ENCODE assay signal across 1 cellular context in genomic region chr6:154932562-154933027, GRCh38.
TF ChIP-seq lines count a peak whose summit lies in the region.

No MANE protein-coding gene starts in this region.

TF ChIP-seq in HepG2, 621 proteins besides CTCF, POLR2A, EP300 and RAD21 (continued from another document and continues in another):
- no peak for TF ChIP-seq RNF219 (CRISPR knock-in tag; IDR thresholded peaks at IDR 0.05)
- no peak for TF ChIP-seq KLF9 (CRISPR knock-in tag; IDR thresholded peaks at IDR 0.05; ENCODE audit: low read depth)
- no peak for TF ChIP-seq ZNF543 (CRISPR knock-in tag; IDR thresholded peaks at IDR 0.05)
- TF ChIP-seq RARA (CRISPR knock-in tag; IDR thresholded peaks at IDR 0.05): peak; percentile 54; the same call in 1 of the 2 replicates
- no peak for TF ChIP-seq MZF1 (CRISPR knock-in tag; IDR thresholded peaks at IDR 0.05; ENCODE audit: borderline replicate concordance)
- no peak for TF ChIP-seq ZHX2 (IDR thresholded peaks at IDR 0.05; ENCODE audit: low read depth)
- TF ChIP-seq ZHX2 (CRISPR knock-in tag; IDR thresholded peaks at IDR 0.05; ENCODE audit: borderline replicate concordance): no peak
- no peak for TF ChIP-seq ZNF143 (CRISPR knock-in tag; IDR thresholded peaks at IDR 0.05)
- TF ChIP-seq ZNF766 (CRISPR knock-in tag; IDR thresholded peaks at IDR 0.05; ENCODE audit: borderline replicate concordance): no peak
- TF ChIP-seq ZNF280B (CRISPR knock-in tag; IDR thresholded peaks at IDR 0.05; ENCODE audit: borderline replicate concordance): no peak
- no peak for TF ChIP-seq ARID4A (CRISPR knock-in tag; IDR thresholded peaks at IDR 0.05; ENCODE audit: borderline replicate concordance)
- TF ChIP-seq ZNF446 (CRISPR knock-in tag; IDR thresholded peaks at IDR 0.05): no peak
- TF ChIP-seq TBX2 (CRISPR knock-in tag; IDR thresholded peaks at IDR 0.05; ENCODE audit: borderline replicate concordance): no peak
- peak; percentile 29; the same call in 1 of the 2 replicates for TF ChIP-seq GATAD2A (CRISPR knock-in tag; IDR thresholded peaks at IDR 0.05)
- TF ChIP-seq HOMEZ (CRISPR knock-in tag; IDR thresholded peaks at IDR 0.05; ENCODE audit: low read depth): 0 out of 2 replicates have a peak, but pooled peaks have one; percentile 39
- TF ChIP-seq ZGPAT (CRISPR knock-in tag; IDR thresholded peaks at IDR 0.05): 0 out of 2 replicates have a peak, but pooled peaks have one; percentile 41
- TF ChIP-seq IKZF4 (CRISPR knock-in tag; IDR thresholded peaks at IDR 0.05; ENCODE audit: borderline replicate concordance, low read depth, not compliant biosample characterization): no peak
- TF ChIP-seq ARNTL (CRISPR knock-in tag; IDR thresholded peaks at IDR 0.05): no peak
- TF ChIP-seq SNRNP70 (IDR thresholded peaks at IDR 0.05; ENCODE audit: low read depth, low read length): no peak
- TF ChIP-seq NR0B2 (CRISPR knock-in tag; IDR thresholded peaks at IDR 0.05): no peak
- no peak for TF ChIP-seq ZSCAN31 (CRISPR knock-in tag; IDR thresholded peaks at IDR 0.05; ENCODE audit: low read depth)
- TF ChIP-seq ZNF576 (CRISPR knock-in tag; IDR thresholded peaks at IDR 0.05): no peak
- TF ChIP-seq PBX2 (CRISPR knock-in tag; IDR thresholded peaks at IDR 0.05): no peak
- TF ChIP-seq ZNF773 (CRISPR knock-in tag; IDR thresholded peaks at IDR 0.05; ENCODE audit: borderline replicate concordance): no peak
- TF ChIP-seq ATF3 (CRISPR knock-in tag; IDR thresholded peaks at IDR 0.05): peak; percentile 70
- no peak for TF ChIP-seq POLR2AphosphoS2 (IDR thresholded peaks at IDR 0.05; ENCODE audit: low read depth, low read length)
- 0 out of 2 replicates have a peak, but pooled peaks have one; percentile 23 for TF ChIP-seq NFIC (IDR thresholded peaks at IDR 0.05; ENCODE audit: low read length)
- peak; percentile 32; the same call in 1 of the 2 replicates for TF ChIP-seq SAP130 (CRISPR knock-in tag; IDR thresholded peaks at IDR 0.05; ENCODE audit: low read depth)
- TF ChIP-seq ZNF136 (CRISPR knock-in tag; IDR thresholded peaks at IDR 0.05; ENCODE audit: low read depth): no peak
- peak; percentile 44 for TF ChIP-seq TEAD3 (CRISPR knock-in tag; optimal IDR thresholded peaks at IDR 0.05; ENCODE audit: borderline replicate concordance)
- TF ChIP-seq FOSL2 (CRISPR knock-in tag; IDR thresholded peaks at IDR 0.05): peak; percentile 95
- peak; percentile 81; the same call in 1 of the 2 replicates for TF ChIP-seq FOXP1 (IDR thresholded peaks at IDR 0.05)
- peak; percentile 86 for TF ChIP-seq FOXP1 (CRISPR knock-in tag; IDR thresholded peaks at IDR 0.05)
- peak; percentile 58; the same call in 1 of the 2 replicates for TF ChIP-seq MAFF (IDR thresholded peaks at IDR 0.05; ENCODE audit: low read depth, low read length)
- TF ChIP-seq BCL6 (CRISPR knock-in tag; IDR thresholded peaks at IDR 0.05): no peak
- TF ChIP-seq FOXK1 (CRISPR knock-in tag; IDR thresholded peaks at IDR 0.05; ENCODE audit: borderline replicate concordance, low read depth): 0 out of 2 replicates have a peak, but pooled peaks have one; percentile 14
- TF ChIP-seq MAFK (conservative IDR thresholded peaks at IDR 0.05 in 1 of 2, IDR thresholded peaks at IDR 0.05 in 1 of 2; ENCODE audit: low read length in 2 of 2): peak; percentile 38 to 71; a peak in 3 of 4 replicates
- no peak for TF ChIP-seq ZNF768 (CRISPR knock-in tag; IDR thresholded peaks at IDR 0.05)
- no peak for TF ChIP-seq MBNL3 (CRISPR knock-in tag; conservative IDR thresholded peaks at IDR 0.05)
- TF ChIP-seq ZNF549 (CRISPR knock-in tag; IDR thresholded peaks at IDR 0.05): no peak
- peak; percentile 51; the same call in 1 of the 2 replicates for TF ChIP-seq ETV5 (CRISPR knock-in tag; IDR thresholded peaks at IDR 0.05; ENCODE audit: borderline replicate concordance)
